Comparison of ENCODE assay signal across 7 cellular contexts in the genomic region with DNA sequence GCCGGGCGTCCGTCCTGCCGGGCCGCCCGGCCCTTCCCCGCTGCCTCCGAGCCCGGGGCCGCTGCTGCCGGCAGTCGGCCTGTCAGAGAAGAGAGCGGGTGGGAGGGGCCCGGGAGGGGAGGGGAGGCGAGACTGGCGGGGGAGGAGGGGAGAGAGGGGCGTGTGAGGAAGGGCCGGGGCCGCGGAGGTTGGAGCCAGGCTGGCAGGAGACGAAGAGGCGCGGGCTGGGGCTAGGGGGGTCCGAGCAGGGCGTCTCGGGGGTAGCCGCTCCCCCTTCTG. TPM values are rescaled to one million over a fixed set of nuclear protein-coding genes. Genes with fewer than 3 reads are reported as not detected.
A peak's percentile ranks its signal among the peaks of the same experiment; 100 is the strongest.
DNase-seq lines count a peak whose midpoint lies in the region; ATAC-seq and TF ChIP-seq lines count a peak whose summit lies in the region.

No MANE protein-coding gene starts in this region.

- no peak for DNase-seq in GM12865 (ENCODE audit: low read depth)
- peak; percentile 57 for DNase-seq in HuH-7.5 (ENCODE audit: low spot score)
- peak; percentile 70 for DNase-seq in hepatic stellate cell (ENCODE audit: low spot score)
- DNase-seq in smooth muscle cell (lab: John Stamatoyannopoulos, UW; ENCODE audit: unreplicated experiment), result no peak
- no peak for DNase-seq in NCI-H1417 (lab: John Stamatoyannopoulos, UW)

- H3K4me3 ChIP-seq in GM12865 (ENCODE audit: low read depth, low read length) (peak overlapping the region; percentile 96), smooth muscle cell (peak overlapping the region; percentile 99)

- no peaks in the 10 kb centered on the region for H3K9me3 ChIP-seq in smooth muscle cell (replicated peaks; ENCODE audit: low read depth)

- no peaks in the 10 kb centered on the region for H3K27me3 ChIP-seq in smooth muscle cell (ENCODE audit: low read depth)

- peaks cover 15% of the 10 kb centered on the region for H3K4me1 Mint-ChIP-seq in activated T-helper 17 cell treated with anti-CD3 and anti-CD28 coated beads, Interleukin-2, amount 50 U/mL, for 72 hours

- H3K4me2 ChIP-seq in smooth muscle cell, result peak overlapping the region; percentile 89

- ATAC-seq in GM21526 (IDR thresholded peaks at IDR 0.05; ENCODE audit: low FRiP score, unreplicated experiment), result peak; percentile 18
- ATAC-seq in activated T-helper 17 cell treated with anti-CD3 and anti-CD28 coated beads, Interleukin-2, amount 50 U/mL, for 72 hours (replicated peaks), result peak; percentile 53

- peak overlapping the region; percentile 99 for H3K9ac ChIP-seq in smooth muscle cell (ENCODE audit: low read depth)

- peak overlapping the region; percentile 83 for H2AFZ ChIP-seq in smooth muscle cell (ENCODE audit: low read depth)

- H3K4me1 ChIP-seq in smooth muscle cell (ENCODE audit: low read depth), result peaks cover 6% of the 10 kb centered on the region

- no peaks in the 10 kb centered on the region for H3K36me3 ChIP-seq in smooth muscle cell (ENCODE audit: low read depth)

- H3K79me2 ChIP-seq in smooth muscle cell (ENCODE audit: low read depth), result peaks cover 29% of the 10 kb centered on the region

- peak overlapping the region; percentile 94 for H3K27ac Mint-ChIP-seq in activated T-helper 17 cell treated with anti-CD3 and anti-CD28 coated beads, Interleukin-2, amount 50 U/mL, for 72 hours

- H4K20me1 ChIP-seq in smooth muscle cell (ENCODE audit: low read depth), result peaks cover 7% of the 10 kb centered on the region

- H3K36me3 Mint-ChIP-seq in activated T-helper 17 cell treated with anti-CD3 and anti-CD28 coated beads, Interleukin-2, amount 50 U/mL, for 72 hours (ENCODE audit: low read depth), result peaks cover 19% of the 10 kb centered on the region

- H3K9me3 Mint-ChIP-seq in activated T-helper 17 cell treated with anti-CD3 and anti-CD28 coated beads, Interleukin-2, amount 50 U/mL, for 72 hours, result no peaks in the 10 kb centered on the region

- peaks cover 4% of the 10 kb centered on the region for H3K27me3 Mint-ChIP-seq in activated T-helper 17 cell treated with anti-CD3 and anti-CD28 coated beads, Interleukin-2, amount 50 U/mL, for 72 hours

- no CpG with 5 or more reads among the region's 27 CpGs for WGBS in smooth muscle cell (ENCODE audit: low lambda C conversion rate)

- TF ChIP-seq CTCF in GM12865 (IDR thresholded peaks at IDR 0.05; ENCODE audit: insufficient read depth, low read depth, low read length, missing control alignments) (no peak), smooth muscle cell (IDR thresholded peaks at IDR 0.05; ENCODE audit: borderline replicate concordance, insufficient read depth, poor library complexity, severe bottlenecking) (no peak)

- H3F3A ChIP-seq in smooth muscle cell (ENCODE audit: low read depth), result no peaks in the 10 kb centered on the region

- peak overlapping the region; percentile 98 for H3K27ac ChIP-seq in smooth muscle cell (ENCODE audit: low read depth)

- peak overlapping the region; percentile 91 for H3K4me3 Mint-ChIP-seq in activated T-helper 17 cell treated with anti-CD3 and anti-CD28 coated beads, Interleukin-2, amount 50 U/mL, for 72 hours

RNA-seq across cellular contexts. Expression of gene CREBRF, which starts 0.6 kb away (rescaled TPM):
- total RNA-seq in activated T-helper 17 cell treated with anti-CD3 and anti-CD28 coated beads, Interleukin-2, amount 50 U/mL, for 72 hours, result 10 to 100 TPM; 10.5 to 29.5 TPM
- 11.3 and 18.5 TPM in 2 replicates for total RNA-seq in smooth muscle cell
- polyA plus RNA-seq in smooth muscle cell, result 6.9 and 8.1 TPM in 2 replicates

Comparison
In these comparisons a context has a peak if more than half of its experiments do, and no peak if none do; other contexts are left out.
1. DNase-seq: peak in HuH-7.5 (single experiment) and hepatic stellate cell (single experiment); none in GM12865 (single experiment), smooth muscle cell (single experiment) and NCI-H1417 (0 of 3).